Comparison of ENCODE assay signal across 14 cellular contexts in genomic region chr7:55127135-55127551, GRCh38.
DNase-seq lines count a peak whose midpoint lies in the region; ATAC-seq and TF ChIP-seq lines count a peak whose summit lies in the region.
"Had no signal": no experiment of that assay in that cellular context is flagged by ENCODE, and none has a peak within 500 bp of the region (broad histone marks: within the 10 kb centered on the region; RNA-seq: fewer than 3 reads in every experiment).

No MANE protein-coding gene starts in this region.

- H3K9me3 Mint-ChIP-seq in HFFc6 (no peaks in the 10 kb centered on the region), natural killer cell (peaks cover 0 to 2% of the 10 kb centered on the region in 2 donors)
- H3K9me3 Mint-ChIP-seq: activated naive CD4-positive, alpha-beta T cell treated with anti-CD3 and anti-CD28 coated beads, Interleukin-2, amount 50 U/mL, for 24 hours; CD4-positive, alpha-beta T cell; neural progenitor cell had no signal

- H3K27ac Mint-ChIP-seq in HFFc6, result peak overlapping the region; percentile 98
- H3K27ac Mint-ChIP-seq in natural killer cell, result no peak overlapping the region
- H3K27ac Mint-ChIP-seq: activated naive CD4-positive, alpha-beta T cell treated with anti-CD3 and anti-CD28 coated beads, Interleukin-2, amount 50 U/mL, for 24 hours; CD4-positive, alpha-beta T cell; neural progenitor cell had no signal

- no peak for TF ChIP-seq CTCF in HFFc6 (IDR thresholded peaks at IDR 0.05)
- no peak for TF ChIP-seq CTCF in gastroesophageal sphincter (IDR thresholded peaks at IDR 0.05)
- TF ChIP-seq CTCF in natural killer cell (IDR thresholded peaks at IDR 0.05), result no peak
- no peak for TF ChIP-seq CTCF in GM13976 (IDR thresholded peaks at IDR 0.05; ENCODE audit: borderline replicate concordance, control extremely low read depth, extremely low read depth, insufficient read depth, missing control alignments)
- TF ChIP-seq CTCF in right lobe of liver (IDR thresholded peaks at IDR 0.05), result no peak

- TF ChIP-seq EP300 in gastroesophageal sphincter (IDR thresholded peaks at IDR 0.05), result no peak

- H3K4me3 Mint-ChIP-seq in HFFc6 (peak overlapping the region; percentile 69), natural killer cell (no peak overlapping the region)
- H3K4me3 Mint-ChIP-seq: activated naive CD4-positive, alpha-beta T cell treated with anti-CD3 and anti-CD28 coated beads, Interleukin-2, amount 50 U/mL, for 24 hours; CD4-positive, alpha-beta T cell; neural progenitor cell had no signal

- no peak overlapping the region for H3K4me3 ChIP-seq in gastroesophageal sphincter
- no peak overlapping the region for H3K4me3 ChIP-seq in subcutaneous abdominal adipose tissue (ENCODE audit: low read depth in 1 of 5, low read length in 5 of 5)
- H3K4me3 ChIP-seq in right lobe of liver, result no peak overlapping the region
- H3K4me3 ChIP-seq: neural progenitor cell had no signal

- no peaks in the 10 kb centered on the region for H3K27me3 Mint-ChIP-seq in HFFc6 (ENCODE audit: insufficient read depth)
- peaks cover 12 to 23% of the 10 kb centered on the region in 2 donors for H3K27me3 Mint-ChIP-seq in natural killer cell (ENCODE audit: low read depth in 2 of 2)

- no peaks in the 10 kb centered on the region for H3K36me3 ChIP-seq in gastroesophageal sphincter
- no peaks in the 10 kb centered on the region for H3K36me3 ChIP-seq in subcutaneous abdominal adipose tissue (ENCODE audit: control insufficient read depth in 5 of 5, insufficient read depth in 5 of 5, low read length in 5 of 5)
- H3K36me3 ChIP-seq in right lobe of liver, result no peaks in the 10 kb centered on the region
- H3K36me3 ChIP-seq: neural progenitor cell had no signal

- H3K27me3 ChIP-seq in gastroesophageal sphincter, result no peaks in the 10 kb centered on the region
- no peaks in the 10 kb centered on the region for H3K27me3 ChIP-seq in subcutaneous abdominal adipose tissue (ENCODE audit: control insufficient read depth in 5 of 5, insufficient read depth in 4 of 5, low read length in 5 of 5)
- H3K27me3 ChIP-seq in right lobe of liver, result no peaks in the 10 kb centered on the region
- H3K27me3 ChIP-seq: neural progenitor cell had no signal

- ATAC-seq in SK-N-SH treated with all-trans-retinoic acid at 6 μM for 48 hours, result peak; percentile 4
- ATAC-seq in gastroesophageal sphincter, result no peak
- no peak for ATAC-seq in natural killer cell
- no peak for ATAC-seq in GM21825 (IDR thresholded peaks at IDR 0.05; ENCODE audit: unreplicated experiment)
- no peak for ATAC-seq in right lobe of liver

- WGBS in gastroesophageal sphincter (ENCODE audit: low coverage in 1 of 2), 2 donors, result 44 to 56% methylated on average over 3 of the region's 3 CpGs
- 85% methylated on average over 3 of the region's 3 CpGs for WGBS in right lobe of liver (ENCODE audit: insufficient coverage, low coverage, low lambda C conversion rate, missing lambda C conversion rate)

- TF ChIP-seq POLR2A in gastroesophageal sphincter (IDR thresholded peaks at IDR 0.05) (no peak), right lobe of liver (IDR thresholded peaks at IDR 0.05) (no peak)

- H3K27ac ChIP-seq in gastroesophageal sphincter (peak overlapping the region; percentile 74 to 92 (median 90)), subcutaneous abdominal adipose tissue (ENCODE audit: low read depth, low read length) (peak overlapping the region; percentile 32), right lobe of liver (peak overlapping the region in 1 of 3 donors; percentile 22)
- H3K27ac ChIP-seq: neural progenitor cell had no signal

- in situ Hi-C loops in GM13976 (cut with MboI; ENCODE audit: low sequenced_read_pairs, unreplicated experiment), result no loop called here

- intact Hi-C loops in natural killer cell (cut with micrococcal nuclease), result no loop called here
- intact Hi-C loops in right lobe of liver (cut with DNase I), result no loop called here

- H3K36me3 Mint-ChIP-seq in HFFc6 (ENCODE audit: low read depth) (peaks cover 24% of the 10 kb centered on the region), natural killer cell (no peaks in the 10 kb centered on the region)
- H3K36me3 Mint-ChIP-seq: activated naive CD4-positive, alpha-beta T cell treated with anti-CD3 and anti-CD28 coated beads, Interleukin-2, amount 50 U/mL, for 24 hours; neural progenitor cell had no signal

- no peak for DNase-seq in HFFc6
- no peak for DNase-seq in natural killer cell
- DNase-seq in GM13976 (ENCODE audit: low spot score), result no peak
- no peak for DNase-seq in right lobe of liver
- DNase-seq: CD4-positive, alpha-beta T cell; H7; NCI-H1048; NCI-H524 treated with DMSO at 0.1 percent for 48 hours had no signal

- H3K9me3 ChIP-seq in gastroesophageal sphincter (no peaks in the 10 kb centered on the region), subcutaneous abdominal adipose tissue (ENCODE audit: control insufficient read depth in 5 of 5, low read length in 5 of 5) (no peaks in the 10 kb centered on the region), right lobe of liver (no peaks in the 10 kb centered on the region)

- H3K4me1 ChIP-seq in gastroesophageal sphincter, result peaks cover 23 to 90% (median 49%) of the 10 kb centered on the region in 3 donors
- peaks cover 5 to 79% (median 61%) of the 10 kb centered on the region in 5 donors for H3K4me1 ChIP-seq in subcutaneous abdominal adipose tissue (ENCODE audit: control insufficient read depth in 5 of 5, insufficient read depth in 5 of 5, low read length in 5 of 5)
- peaks cover 0 to 21% (median 0%) of the 10 kb centered on the region in 4 donors for H3K4me1 ChIP-seq in right lobe of liver

- H3K4me1 Mint-ChIP-seq in HFFc6 (ENCODE audit: low read depth) (peaks cover 99% of the 10 kb centered on the region), natural killer cell (no peaks in the 10 kb centered on the region)
- H3K4me1 Mint-ChIP-seq: activated naive CD4-positive, alpha-beta T cell treated with anti-CD3 and anti-CD28 coated beads, Interleukin-2, amount 50 U/mL, for 24 hours had no signal

- no peak overlapping the region for H3K9ac ChIP-seq in subcutaneous abdominal adipose tissue (ENCODE audit: low read length in 5 of 5)
- H3K9ac ChIP-seq: neural progenitor cell had no signal

TF ChIP-seq in SK-N-SH treated with all-trans-retinoic acid at 6 μM for 48 hours, 23 proteins besides CTCF, POLR2A, EP300 and RAD21:
- TF ChIP-seq PPARA (CRISPR knock-in tag; IDR thresholded peaks at IDR 0.05; ENCODE audit: borderline replicate concordance), result no peak
- no peak for TF ChIP-seq ISL1 (CRISPR knock-in tag; IDR thresholded peaks at IDR 0.05)
- no peak for TF ChIP-seq ZFP30 (CRISPR knock-in tag; IDR thresholded peaks at IDR 0.05)
- no peak for TF ChIP-seq ZC3H10 (CRISPR knock-in tag; IDR thresholded peaks at IDR 0.05)
- TF ChIP-seq ZNF70 (CRISPR knock-in tag; IDR thresholded peaks at IDR 0.05), result no peak
- no peak for TF ChIP-seq TSHZ2 (CRISPR knock-in tag; IDR thresholded peaks at IDR 0.05)
- TF ChIP-seq CSRNP3 (CRISPR knock-in tag; IDR thresholded peaks at IDR 0.05), result no peak
- TF ChIP-seq ZNF565 (CRISPR knock-in tag; conservative IDR thresholded peaks at IDR 0.05; ENCODE audit: low read depth), result no peak
- TF ChIP-seq BACH2 (CRISPR knock-in tag; IDR thresholded peaks at IDR 0.05; ENCODE audit: borderline replicate concordance), result no peak
- no peak for TF ChIP-seq SNAI2 (CRISPR knock-in tag; IDR thresholded peaks at IDR 0.05)
- TF ChIP-seq TOX (CRISPR knock-in tag; IDR thresholded peaks at IDR 0.05; ENCODE audit: borderline replicate concordance), result no peak
